In the genomic region with DNA sequence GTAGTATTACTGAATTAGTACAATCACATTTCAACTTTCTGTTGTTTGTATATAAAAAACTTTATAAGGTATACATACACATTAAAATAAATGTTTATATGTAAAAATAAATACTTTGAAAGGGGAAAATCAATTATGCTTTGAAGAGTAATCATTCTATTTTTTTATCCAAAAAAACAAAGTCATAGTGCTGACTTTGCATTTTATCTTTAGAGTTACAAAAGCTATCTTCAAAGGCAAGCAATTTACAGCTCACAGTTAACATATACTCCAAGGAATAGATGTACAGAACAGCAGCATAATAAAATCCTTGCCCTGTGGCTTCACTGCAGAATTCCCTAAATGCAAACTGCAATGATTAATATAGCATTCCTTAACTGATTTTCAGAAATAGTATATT, we compare ENCODE assay signal across 28 cellular contexts. TPM values are rescaled to one million over a fixed set of nuclear protein-coding genes. Genes with fewer than 3 reads are reported as not detected.
DNase-seq lines count a peak whose midpoint lies in the region; ATAC-seq, FAIRE-seq and TF ChIP-seq lines count a peak whose summit lies in the region.
"Had no signal": no experiment of that assay in that cellular context is flagged by ENCODE, and none has a peak within 500 bp of the region (broad histone marks: within the 10 kb centered on the region; RNA-seq: fewer than 3 reads in every experiment).

No MANE protein-coding gene starts in this region.

- H2BK20ac ChIP-seq in H1 (ENCODE audit: low read length): no peak overlapping the region

- H3K9me3 ChIP-seq in HepG2 (ENCODE audit: low read length): no peaks in the 10 kb centered on the region
- no peaks in the 10 kb centered on the region for H3K9me3 ChIP-seq in right lobe of liver
- no peaks in the 10 kb centered on the region for H3K9me3 ChIP-seq in SK-N-MC (ENCODE audit: low read depth, low read length)
- no peaks in the 10 kb centered on the region for H3K9me3 ChIP-seq in H1 (ENCODE audit: insufficient read depth in 2 of 2, low read depth in 1 of 2, low read length in 1 of 2)
- no peaks in the 10 kb centered on the region for H3K9me3 ChIP-seq in suprapubic skin
- H3K9me3 ChIP-seq: BE2C, BLaER1 had no signal

- H3K23me2 ChIP-seq in H1 (ENCODE audit: low read depth, low read length): no peaks in the 10 kb centered on the region

- no peak overlapping the region for H3K23ac ChIP-seq in H1 (ENCODE audit: insufficient read length)

- H2BK12ac ChIP-seq in H1 (ENCODE audit: low read depth, low read length): no peak overlapping the region

- in situ Hi-C loops in HepG2 (cut with HindIII; ENCODE audit: extremely low pct_ligation_motif_present, low pct_unique_long_range_greater_than_20kb): no loop called here

- H3K4me2 ChIP-seq in HepG2 (ENCODE audit: low read depth, low read length) (no peak overlapping the region), H1 (ENCODE audit: insufficient read depth in 1 of 2, low read depth in 2 of 2, low read length in 2 of 2) (no peak overlapping the region)
- H3K4me2 ChIP-seq: BLaER1 had no signal

- no peak overlapping the region for H3K4me3 ChIP-seq in HepG2 (replicated peaks in 1 of 3; ENCODE audit: insufficient read depth in 1 of 3, low read depth in 2 of 3, low read length in 3 of 3)
- H3K4me3 ChIP-seq in right lobe of liver: no peak overlapping the region
- H3K4me3 ChIP-seq in SK-N-MC: no peak overlapping the region
- H3K4me3 ChIP-seq in H1 (ENCODE audit: extremely low read depth in 1 of 4, insufficient read depth in 2 of 4, low read depth in 3 of 4, low read length in 4 of 4): no peak overlapping the region
- H3K4me3 ChIP-seq in suprapubic skin: no peak overlapping the region
- H3K4me3 ChIP-seq: BLaER1, GM12878 had no signal

- TF ChIP-seq POLR2A in HepG2 (IDR thresholded peaks at IDR 0.05; ENCODE audit: insufficient read depth in 1 of 2, low read depth in 2 of 2, low read length in 2 of 2) (no peak), right lobe of liver (IDR thresholded peaks at IDR 0.05) (no peak), H1 (IDR thresholded peaks at IDR 0.05; ENCODE audit: control extremely low read depth in 1 of 2, low read depth in 2 of 2, low read length in 2 of 2) (no peak), suprapubic skin (IDR thresholded peaks at IDR 0.05) (no peak)

- intact Hi-C loops in HepG2 (cut with micrococcal nuclease; ENCODE audit: unreplicated experiment): no loop called here
- intact Hi-C loops in right lobe of liver (cut with DNase I): no loop called here

- no peak for ATAC-seq in HepG2
- no peak for ATAC-seq in right lobe of liver
- no peak for ATAC-seq in GM21576 (IDR thresholded peaks at IDR 0.05; ENCODE audit: unreplicated experiment)
- ATAC-seq: GM12878 had no signal

- H3K27ac ChIP-seq in HepG2 (ENCODE audit: extremely low read length, insufficient read depth, low read length) (no peak overlapping the region), right lobe of liver (no peak overlapping the region), SK-N-MC (peak overlapping the region; percentile 37; the same call in 1 of the 2 replicates), H1 (ENCODE audit: low read depth, low read length) (no peak overlapping the region), suprapubic skin (no peak overlapping the region)
- H3K27ac ChIP-seq: 22Rv1, BLaER1 had no signal

- no peak overlapping the region for H3K56ac ChIP-seq in H1 (replicated peaks; ENCODE audit: insufficient read length, low read depth, low read length)

- H3K14ac ChIP-seq in H1 (ENCODE audit: insufficient read length): no peak overlapping the region

- no peak for TF ChIP-seq RAD21 in HepG2 (CRISPR knock-in tag; IDR thresholded peaks at IDR 0.05)
- no peak for TF ChIP-seq RAD21 in H1 (IDR thresholded peaks at IDR 0.05 in 1 of 2, conservative IDR thresholded peaks at IDR 0.05 in 1 of 2; ENCODE audit: low read depth in 2 of 2, low read length in 2 of 2)

- no peak overlapping the region for H2AK5ac ChIP-seq in H1 (ENCODE audit: low read depth, low read length)

- H4K91ac ChIP-seq in H1 (replicated peaks; ENCODE audit: insufficient read length, low read length): no peak overlapping the region

- H3K4ac ChIP-seq in H1 (replicated peaks; ENCODE audit: insufficient read length, low read depth, low read length): no peak overlapping the region

- no peaks in the 10 kb centered on the region for H3K27me3 ChIP-seq in HepG2 (ENCODE audit: control insufficient read depth in 1 of 2, insufficient read depth in 2 of 2, low read length in 2 of 2)
- no peaks in the 10 kb centered on the region for H3K27me3 ChIP-seq in right lobe of liver
- no peaks in the 10 kb centered on the region for H3K27me3 ChIP-seq in H1 (replicated peaks in 1 of 4; ENCODE audit: control insufficient read depth in 3 of 4, extremely low read depth in 1 of 4, insufficient read depth in 3 of 4, low read length in 3 of 4)
- H3K27me3 ChIP-seq in suprapubic skin: no peaks in the 10 kb centered on the region
- H3K27me3 ChIP-seq: BE2C, BLaER1 had no signal

- H4K20me1 ChIP-seq in HepG2 (ENCODE audit: insufficient read depth, low read length): no peaks in the 10 kb centered on the region
- H4K20me1 ChIP-seq in H1 (replicated peaks in 1 of 2; ENCODE audit: control insufficient read depth in 1 of 2, insufficient read depth in 2 of 2, low read length in 2 of 2): no peaks in the 10 kb centered on the region
- H4K20me1 ChIP-seq: BLaER1 had no signal

- no peak for TF ChIP-seq EP300 in HepG2 (IDR thresholded peaks at IDR 0.05; ENCODE audit: low read depth in 2 of 2, low read length in 2 of 2)
- TF ChIP-seq EP300 in HepG2 (CRISPR knock-in tag; IDR thresholded peaks at IDR 0.05; ENCODE audit: borderline replicate concordance): no peak
- TF ChIP-seq EP300 in H1 (IDR thresholded peaks at IDR 0.05; ENCODE audit: borderline replicate concordance in 1 of 2, low read depth in 2 of 2, low read length in 2 of 2): no peak
- TF ChIP-seq EP300 in suprapubic skin (IDR thresholded peaks at IDR 0.05): no peak

- H3K79me1 ChIP-seq in H1 (ENCODE audit: low read depth, low read length): no peaks in the 10 kb centered on the region

- no peak overlapping the region for H2BK120ac ChIP-seq in H1 (replicated peaks; ENCODE audit: low read depth, low read length)

- CTCF ChIA-PET in HepG2 (lab: Yijun Ruan, JAX; ENCODE audit: low intra/inter-chr PET ratio, low total read pairs): no interaction called here
- CTCF ChIA-PET in H1 (lab: Charles Lee; ENCODE audit: partially characterized antibody): no interaction called here

- H3K36me3 ChIP-seq in HepG2 (replicated peaks in 1 of 2; ENCODE audit: control insufficient read depth in 1 of 2, insufficient read depth in 2 of 2, low read length in 2 of 2): no peaks in the 10 kb centered on the region
- no peaks in the 10 kb centered on the region for H3K36me3 ChIP-seq in right lobe of liver
- no peaks in the 10 kb centered on the region for H3K36me3 ChIP-seq in SK-N-MC (ENCODE audit: insufficient read depth, low read length)
- H3K36me3 ChIP-seq in H1 (ENCODE audit: control insufficient read depth in 2 of 4, insufficient read depth in 4 of 4, low read length in 3 of 4): no peaks in the 10 kb centered on the region
- no peaks in the 10 kb centered on the region for H3K36me3 ChIP-seq in suprapubic skin
- H3K36me3 ChIP-seq: BE2C, BLaER1 had no signal

- TF ChIP-seq CTCF in HepG2 (CRISPR knock-in tag; IDR thresholded peaks at IDR 0.05) (no peak), right lobe of liver (IDR thresholded peaks at IDR 0.05) (no peak), H1 (IDR thresholded peaks at IDR 0.05; ENCODE audit: control extremely low read depth in 1 of 3, insufficient read depth in 1 of 3, low read depth in 1 of 3, low read length in 3 of 3) (no peak), suprapubic skin (IDR thresholded peaks at IDR 0.05) (no peak)

- BruUV-seq in HepG2 (replicated peaks; lab: Mats Ljungman, UMichigan): no TSS peak

- POLR2A ChIA-PET in HepG2 (lab: Yijun Ruan, JAX) (no interaction called here), H1 (lab: Charles Lee; ENCODE audit: partially characterized antibody) (no interaction called here)

- H4K8ac ChIP-seq in H1 (ENCODE audit: extremely low read depth, insufficient read depth, low read length): no peak overlapping the region

- H4K5ac ChIP-seq in H1 (ENCODE audit: insufficient read length, low read depth, low read length): no peak overlapping the region

- H2BK15ac ChIP-seq in H1 (ENCODE audit: low read length): no peak overlapping the region

- H2AFZ ChIP-seq in HepG2 (ENCODE audit: low read length): no peak overlapping the region
- no peak overlapping the region for H2AFZ ChIP-seq in H1 (ENCODE audit: low read length)

- H3K9ac ChIP-seq in HepG2 (ENCODE audit: insufficient read depth, low read depth, low read length) (no peak overlapping the region), SK-N-MC (ENCODE audit: insufficient read length) (no peak overlapping the region), H1 (replicated peaks in 1 of 4; ENCODE audit: extremely low read depth in 1 of 4, low read depth in 3 of 4, low read length in 3 of 4) (no peak overlapping the region)
- H3K9ac ChIP-seq: BLaER1 had no signal

- DNase-seq in HepG2 (ENCODE audit: low spot score) (no peak), right lobe of liver (no peak), SK-N-MC (ENCODE audit: low read depth, low spot score) (no peak), H1 (ENCODE audit: low read depth in 1 of 2, low spot score in 2 of 2) (no peak), superior temporal gyrus (ENCODE audit: extremely low spot score) (peak; percentile 35), suprapubic skin (ENCODE audit: low spot score in 2 of 2) (no peak)
- no peak for DNase-seq in activated CD4-positive, alpha-beta T cell treated with anti-CD3 and anti-CD28 coated beads for 1 hour
- DNase-seq: ACHN; BE2C; C1 segment of cervical spinal cord; CD4-positive, alpha-beta memory T cell; CD4-positive, CD25-positive, alpha-beta regulatory T cell; CD8-positive, alpha-beta memory T cell; COR-L47; DMS 273 treated with DMSO at 0.1 percent for 48 hours; DMS153; DMS53; DMS79; DND-41; EL; GDM1 had no signal

- H2BK5ac ChIP-seq in H1 (ENCODE audit: low read depth, low read length): no peak overlapping the region

- FAIRE-seq in HepG2 (lab: Jason Lieb, UNC): no peak
- no peak for FAIRE-seq in H1 (lab: Jason Lieb, UNC)
- FAIRE-seq: GM12878, GM12892, GM18507 had no signal

- H3K4me1 ChIP-seq in HepG2 (ENCODE audit: insufficient read depth, low read length): peaks cover 12% of the 10 kb centered on the region
- H3K4me1 ChIP-seq in right lobe of liver: peaks cover 0 to 28% (median 10%) of the 10 kb centered on the region in 4 donors
- no peaks in the 10 kb centered on the region for H3K4me1 ChIP-seq in H1 (replicated peaks in 1 of 4; ENCODE audit: control insufficient read depth in 3 of 4, insufficient read depth in 4 of 4, low read length in 3 of 4)
- no peaks in the 10 kb centered on the region for H3K4me1 ChIP-seq in suprapubic skin
- H3K4me1 ChIP-seq: BE2C, BLaER1 had no signal

- no peak overlapping the region for H3K18ac ChIP-seq in H1 (ENCODE audit: extremely low read depth, low read length)

- H3K79me2 ChIP-seq in HepG2 (ENCODE audit: insufficient read depth, low read length) (no peaks in the 10 kb centered on the region), H1 (ENCODE audit: control insufficient read depth in 1 of 2, insufficient read depth in 2 of 2, low read length in 2 of 2) (no peaks in the 10 kb centered on the region)

RNA-seq across cellular contexts. Expression of gene MAGI2, which starts 53.2 kb away (rescaled TPM):
- total RNA-seq in HepG2 (2016; rRNA removed; fragmentation: Illumina TruSeq; extraction: Trizol) (1.1 and 3.8 TPM in 2 replicates), right lobe of liver (1 to 10 TPM; 1.2 to 4.0 (median 2.4) TPM), suprapubic skin (1 to 10 TPM in 3 of 4 donors, under 1 TPM in 1; 0.98 to 4.8 (median 2.5) TPM)
- 1.1 and 2.1 TPM in 2 replicates for total RNA-seq in HepG2 (2016; cell fraction: cytosol; rRNA removed; fragmentation: Illumina TruSeq; extraction: Trizol; ENCODE audit: low read depth)
- 0.65 and 3.4 TPM in 2 replicates for total RNA-seq in HepG2 (2016; cell fraction: insoluble cytoplasmic fraction; rRNA removed; fragmentation: Illumina TruSeq; extraction: Trizol)
- 0.65 and 0.90 TPM in 2 replicates for total RNA-seq in HepG2 (2016; cell fraction: membrane; rRNA removed; fragmentation: Illumina TruSeq; extraction: Trizol)
- 20.6 and 20.9 TPM in 2 replicates for total RNA-seq in HepG2 (2016; cell fraction: nucleus; rRNA removed; fragmentation: Illumina TruSeq; extraction: Trizol)
- polyA plus RNA-seq in HepG2 (2011; rRNA removed) (1.5 and 1.6 TPM in 2 replicates), H1 (2011; rRNA removed) (5.2 and 6.0 TPM in 2 replicates)
- 0.38 and 0.53 TPM in 2 replicates for polyA plus RNA-seq in HepG2 (2011; cell fraction: cytosol; rRNA removed)
- 7.0 and 7.5 TPM in 2 replicates for polyA plus RNA-seq in HepG2 (2011; cell fraction: nucleus; rRNA removed)
- 2.3 and 2.4 TPM in 2 replicates for polyA plus RNA-seq in HepG2 (2012)
- 0.12 and 0.24 TPM in 2 replicates for polyA plus RNA-seq in HepG2 (2016; cell fraction: cytosol; fragmentation: Illumina TruSeq; extraction: Trizol; ENCODE audit: low read depth)
- polyA plus RNA-seq in HepG2 (2016; cell fraction: insoluble cytoplasmic fraction; fragmentation: Illumina TruSeq; extraction: Trizol; ENCODE audit: low read depth): 0.50 and 0.87 TPM in 2 replicates
- polyA plus RNA-seq in HepG2 (2016; cell fraction: membrane; fragmentation: Illumina TruSeq; extraction: Trizol; ENCODE audit: low read depth): 0.22 and 0.26 TPM in 2 replicates
- 1.8 and 3.0 TPM in 2 replicates for polyA plus RNA-seq in HepG2 (2016; cell fraction: nucleus; fragmentation: Illumina TruSeq; extraction: Trizol; ENCODE audit: insufficient read depth, low read depth)
- polyA minus RNA-seq in HepG2 (2011; rRNA and poly(A)+ RNA removed; ENCODE audit: low replicate concordance): 10.6 TPM in 1 of 2 replicates, not detected in the other
- polyA minus RNA-seq in HepG2 (2011; cell fraction: cytosol; rRNA and poly(A)+ RNA removed): 1.8 and 2.8 TPM in 2 replicates
- polyA minus RNA-seq in HepG2 (2011; cell fraction: nucleus; rRNA and poly(A)+ RNA removed): 162 and 170 TPM in 2 replicates
- total RNA-seq in H1 (2021; fragmentation: NEBNext Ultra II Directional; extraction: Animal tissue kit (Norgen Biotek cat#: 25700)): 27.0 and 27.3 TPM in 2 replicates
- polyA plus RNA-seq in H1 (2011; cell fraction: cytosol; rRNA removed): 4.7 TPM
- polyA plus RNA-seq in H1 (2011; cell fraction: nucleus; rRNA removed): 12.3 TPM
- polyA plus RNA-seq in H1 (2012, experiment 1 of 2): 18.1 to 25.6 TPM (median 20.7 TPM) in 4 replicates
- polyA plus RNA-seq in H1 (2012, experiment 2 of 2): 1.1 TPM
- 15.8 TPM for polyA plus RNA-seq in H1 (2013, experiment 1 of 2)
- 14.2 TPM for polyA plus RNA-seq in H1 (2013, experiment 2 of 2)
- 44.1 and 56.6 TPM in 2 replicates for polyA minus RNA-seq in H1 (2011; rRNA and poly(A)+ RNA removed)
- polyA minus RNA-seq in H1 (2011; cell fraction: cytosol; rRNA and poly(A)+ RNA removed): 15.0 TPM
- polyA minus RNA-seq in H1 (2011; cell fraction: nucleus; rRNA and poly(A)+ RNA removed): 165 TPM
- total RNA-seq: CD4-positive, CD25-positive, alpha-beta regulatory T cell; G401 had no signal
- polyA plus RNA-seq: CD4-positive, alpha-beta memory T cell; CD4-positive, CD25-positive, alpha-beta regulatory T cell; CD8-positive, alpha-beta memory T cell had no signal

Comparison
In these comparisons a context has a peak if more than half of its experiments do, and no peak if none do; other contexts are left out.
1. Of the 41 proteins assayed by ChIP-seq in both HepG2 and H1: peak only in HepG2: none; only in H1: none; in both: MAFK; in neither: 40.